ENCODE assay signal across 8 cellular contexts in genomic region chr15:66287461-66288055, GRCh38. TPM values are rescaled to one million over a fixed set of nuclear protein-coding genes. Genes with fewer than 3 reads are reported as not detected.
DNase-seq lines count a peak whose midpoint lies in the region; ATAC-seq and TF ChIP-seq lines count a peak whose summit lies in the region.

No MANE protein-coding gene starts in this region.

- H4K20me1 ChIP-seq in H9 (ENCODE audit: control insufficient read depth, insufficient read depth, insufficient read length), result no peaks in the 10 kb centered on the region

- DNase-seq in BE2C (no peak), H9 (no peak), SHP77 (lab: John Stamatoyannopoulos, UW) (peak; percentile 15 to 21), fibroblast of villous mesenchyme (ENCODE audit: low read depth) (peak; percentile 43), smooth muscle cell of the brain vasculature (ENCODE audit: low read depth, low spot score) (peak; percentile 12)
- no peak for DNase-seq in stimulated activated CD8-positive, alpha-beta memory T cell treated with anti-CD3 and anti-CD28 coated beads, Interleukin-4, amount 100 ng/mL, for 48 hours

- peaks cover 10 to 11% of the 10 kb centered on the region in 2 experiments for H3K4me1 Mint-ChIP-seq in H9

- no peak overlapping the region for H4K5ac ChIP-seq in H9 (ENCODE audit: insufficient read length, low read depth, low read length)

- H3K27me3 ChIP-seq in BE2C (no peaks in the 10 kb centered on the region), H9 (ENCODE audit: insufficient read depth, low read length) (no peaks in the 10 kb centered on the region)

- H3K4me3 Mint-ChIP-seq in H9, result no peak overlapping the region

- no peaks in the 10 kb centered on the region for H3K9me3 Mint-ChIP-seq in H9

- H3K9me3 ChIP-seq in BE2C, result no peaks in the 10 kb centered on the region
- no peaks in the 10 kb centered on the region for H3K9me3 ChIP-seq in H9 (ENCODE audit: control insufficient read depth, low read depth, low read length)

- peak overlapping the region; percentile 25 for H3K4me3 ChIP-seq in BE2C (ENCODE audit: low read depth, low read length)
- H3K4me3 ChIP-seq in fibroblast of villous mesenchyme (ENCODE audit: low read depth, low read length), result no peak overlapping the region

- H3K23me2 ChIP-seq in H9 (ENCODE audit: insufficient read length, low read depth, low read length, poor library complexity, severe bottlenecking), result no peaks in the 10 kb centered on the region

- H3K14ac ChIP-seq in H9 (ENCODE audit: insufficient read depth, low read length), result no peak overlapping the region

- H3K79me1 ChIP-seq in H9 (ENCODE audit: insufficient read depth, low read depth, low read length, poor library complexity, severe bottlenecking), result no peaks in the 10 kb centered on the region

- no CpG with 5 or more reads among the region's 6 CpGs for WGBS in H9 (ENCODE audit: extremely low coverage, insufficient read length, low lambda C conversion rate)

- no peak overlapping the region for H2BK12ac ChIP-seq in H9 (ENCODE audit: insufficient read length, low read depth, low read length)

- no peak overlapping the region for H3T11ph ChIP-seq in H9 (ENCODE audit: low read length)

- H3K36me3 ChIP-seq in BE2C, result no peaks in the 10 kb centered on the region

- H3K36me3 Mint-ChIP-seq in H9 (ENCODE audit: insufficient read depth in 1 of 3, low read depth in 3 of 3), result no peaks in the 10 kb centered on the region

- H2BK20ac ChIP-seq in H9 (ENCODE audit: low read depth, low read length, poor library complexity, severe bottlenecking), result no peak overlapping the region

- H2AK5ac ChIP-seq in H9 (ENCODE audit: insufficient read length, low read length), result no peak overlapping the region

- H4K91ac ChIP-seq in H9 (ENCODE audit: insufficient read length, low read depth, low read length), result no peak overlapping the region

- ATAC-seq in GM19023 (IDR thresholded peaks at IDR 0.05; ENCODE audit: unreplicated experiment) (no peak), esophagus mucosa (no peak)

- no peak overlapping the region for H3K27ac Mint-ChIP-seq in H9

- H3K4me1 ChIP-seq in BE2C (peaks cover 13% of the 10 kb centered on the region), H9 (ENCODE audit: insufficient read depth, low read length) (no peaks in the 10 kb centered on the region)

- no peak overlapping the region for H2BK5ac ChIP-seq in H9 (ENCODE audit: insufficient read length, low read length)

- H3K4me2 ChIP-seq in H9 (ENCODE audit: insufficient read depth, insufficient read length, low read length), result no peak overlapping the region

- H3K27me3 Mint-ChIP-seq in H9 (ENCODE audit: low read depth), result peaks cover 1% of the 10 kb centered on the region

- no peak overlapping the region for H3K56ac ChIP-seq in H9 (ENCODE audit: insufficient read length, low read depth, low read length)

- no peak overlapping the region for H2BK120ac ChIP-seq in H9 (ENCODE audit: low read depth, low read length, poor library complexity, severe bottlenecking)

- H2BK15ac ChIP-seq in H9 (ENCODE audit: low read depth, low read length), result no peak overlapping the region

- no peak overlapping the region for H3K18ac ChIP-seq in H9 (ENCODE audit: insufficient read length, low read depth, low read length)

- H3K27ac ChIP-seq in H9 (ENCODE audit: insufficient read length, low read depth, low read length), result no peak overlapping the region

- no peak overlapping the region for H3K23ac ChIP-seq in H9 (ENCODE audit: insufficient read length, low read depth, low read length)

- no peak overlapping the region for H2AFZ ChIP-seq in H9 (ENCODE audit: low read length)

- no peak overlapping the region for H3K4ac ChIP-seq in H9 (ENCODE audit: low read depth, low read length)

- H3K79me2 ChIP-seq in H9 (ENCODE audit: insufficient read depth, low read length), result no peaks in the 10 kb centered on the region

- no peak overlapping the region for H4K8ac ChIP-seq in H9 (replicated peaks; ENCODE audit: insufficient read length, low read depth, low read length)

- TF ChIP-seq CTCF in BE2C (IDR thresholded peaks at IDR 0.05; ENCODE audit: low read depth, low read length), result peak; percentile 56
- peak; percentile 76 for TF ChIP-seq CTCF in H9 (conservative IDR thresholded peaks at IDR 0.05)
- peak; percentile 58 for TF ChIP-seq CTCF in fibroblast of villous mesenchyme (IDR thresholded peaks at IDR 0.05; ENCODE audit: insufficient read depth, low read depth, low read length)

- H3K9ac ChIP-seq in H9 (ENCODE audit: extremely low read depth, insufficient read length, low read length), result no peak overlapping the region

RNA-seq across cellular contexts. Expression of gene DIS3L, which starts 5.8 kb away (rescaled TPM):
- polyA plus RNA-seq in BE2C (2012; ENCODE audit: insufficient read depth, insufficient read length, low read depth), result 13.8 TPM
- 30.2 and 30.7 TPM in 2 replicates for total RNA-seq in H9 (2021)
- total RNA-seq in fibroblast of villous mesenchyme, result 20.9 and 31.5 TPM in 2 replicates
- 13.7 TPM for total RNA-seq in esophagus mucosa

RNA-seq across cellular contexts. Expression of gene MEGF11, which starts 34.0 kb away (rescaled TPM):
- 9.6 TPM for polyA plus RNA-seq in BE2C (2012; ENCODE audit: insufficient read depth, insufficient read length, low read depth)
- total RNA-seq in H9 (2021), result 1.2 and 1.6 TPM in 2 replicates
- total RNA-seq in fibroblast of villous mesenchyme, result under 0.01 TPM in 1 of 2 replicates, not detected in the other
- not detected for total RNA-seq in esophagus mucosa

Comparison
In these comparisons a context has a peak if more than half of its experiments do, and no peak if none do; other contexts are left out.
1. DNase-seq: peak in SHP77 (2 of 2), fibroblast of villous mesenchyme (single experiment) and smooth muscle cell of the brain vasculature (single experiment); none in BE2C (single experiment), H9 (single experiment) and stimulated activated CD8-positive, alpha-beta memory T cell treated with anti-CD3 and anti-CD28 coated beads, Interleukin-4, amount 100 ng/mL, for 48 hours (single experiment).
2. Peak in every context shown above with its lines, with median percentiles within 50 percentile points of each other: CTCF ChIP-seq.